Comparison of ENCODE assay signal across 16 cellular contexts in genomic region chr16:57555831-57556230, GRCh38. TPM values are rescaled to one million over a fixed set of nuclear protein-coding genes. Genes with fewer than 3 reads are reported as not detected.
DNase-seq lines count a peak whose midpoint lies in the region; ATAC-seq, FAIRE-seq and TF ChIP-seq lines count a peak whose summit lies in the region.
"Had no signal": no experiment of that assay in that cellular context is flagged by ENCODE, and none has a peak within 500 bp of the region (broad histone marks: within the 10 kb centered on the region; RNA-seq: fewer than 3 reads in every experiment).

No MANE protein-coding gene starts in this region.

- DNase-seq in activated CD8-positive, alpha-beta memory T cell treated with anti-CD3 and anti-CD28 coated beads for 24 hours = peak; percentile 47
- no peak for DNase-seq in activated CD8-positive, alpha-beta memory T cell treated with anti-CD3 and anti-CD28 coated beads, Interleukin-2, amount 10 ng/mL, durations not matched to agents 7 days and 5 days
- DNase-seq in GM12892 (ENCODE audit: insufficient read length) = no peak
- no peak for DNase-seq in activated naive CD8-positive, alpha-beta T cell treated with anti-CD3 and anti-CD28 coated beads, Interleukin-2, amount 50 U/mL, for 24 hours
- no peak for DNase-seq in small intestine
- DNase-seq in pons (ENCODE audit: low spot score) = no peak
- DNase-seq in GF-D8 (lab: John Stamatoyannopoulos, UW) = no peak
- no peak for DNase-seq in NCI-H2081 (lab: John Stamatoyannopoulos, UW)
- DNase-seq: C1 segment of cervical spinal cord, H9, MG63, NCI-H1417 treated with DMSO at 0.1 percent for 48 hours, NCI-H2029 treated with DMSO at 0.1 percent for 48 hours, NCI-H524 had no signal

- H3K4me3 ChIP-seq in small intestine (ENCODE audit: low read depth in 1 of 2, low read length in 2 of 2) = no peak overlapping the region
- H3K4me3 ChIP-seq: MG63 had no signal

- H3K36me3 Mint-ChIP-seq in activated CD8-positive, alpha-beta memory T cell treated with anti-CD3 and anti-CD28 coated beads, Interleukin-2, amount 10 ng/mL, durations not matched to agents 7 days and 5 days = peaks cover 84% of the 10 kb centered on the region
- peaks cover 13% of the 10 kb centered on the region for H3K36me3 Mint-ChIP-seq in activated naive CD8-positive, alpha-beta T cell treated with anti-CD3 and anti-CD28 coated beads, Interleukin-2, amount 50 U/mL, for 24 hours (ENCODE audit: low read depth)

- peaks cover 0 to 2% of the 10 kb centered on the region in 2 donors for H3K27me3 ChIP-seq in small intestine (ENCODE audit: control insufficient read depth in 2 of 2, insufficient read depth in 2 of 2, low read length in 2 of 2)

- H3K36me3 ChIP-seq in small intestine (ENCODE audit: control insufficient read depth in 2 of 2, insufficient read depth in 2 of 2, low read length in 2 of 2) = no peaks in the 10 kb centered on the region
- H3K36me3 ChIP-seq: MG63 had no signal

- ATAC-seq in activated CD8-positive, alpha-beta memory T cell treated with anti-CD3 and anti-CD28 coated beads, Interleukin-2, amount 10 ng/mL, durations not matched to agents 7 days and 5 days = no peak
- peak; percentile 69 for ATAC-seq in activated naive CD8-positive, alpha-beta T cell treated with anti-CD3 and anti-CD28 coated beads, Interleukin-2, amount 50 U/mL, for 24 hours

- no peaks in the 10 kb centered on the region for H3K27me3 Mint-ChIP-seq in activated CD8-positive, alpha-beta memory T cell treated with anti-CD3 and anti-CD28 coated beads, Interleukin-2, amount 10 ng/mL, durations not matched to agents 7 days and 5 days
- H3K27me3 Mint-ChIP-seq in activated naive CD8-positive, alpha-beta T cell treated with anti-CD3 and anti-CD28 coated beads, Interleukin-2, amount 50 U/mL, for 24 hours = no peaks in the 10 kb centered on the region

- no peak for TF ChIP-seq POLR2A in GM12892 (IDR thresholded peaks at IDR 0.05; ENCODE audit: low read depth, low read length)

- 83 to 96% (median 93%) methylated on average over 2 to 3 of the region's 3 CpGs for WGBS in small intestine, 3 donors

- H3K9me3 ChIP-seq in small intestine (ENCODE audit: control insufficient read depth, low read depth) = no peaks in the 10 kb centered on the region

- H3K27ac Mint-ChIP-seq in activated CD8-positive, alpha-beta memory T cell treated with anti-CD3 and anti-CD28 coated beads, Interleukin-2, amount 10 ng/mL, durations not matched to agents 7 days and 5 days = no peak overlapping the region
- H3K27ac Mint-ChIP-seq in activated naive CD8-positive, alpha-beta T cell treated with anti-CD3 and anti-CD28 coated beads, Interleukin-2, amount 50 U/mL, for 24 hours = no peak overlapping the region
- H3K27ac Mint-ChIP-seq: H9 had no signal

- H3K4me1 Mint-ChIP-seq in activated CD8-positive, alpha-beta memory T cell treated with anti-CD3 and anti-CD28 coated beads, Interleukin-2, amount 10 ng/mL, durations not matched to agents 7 days and 5 days = peaks cover 34% of the 10 kb centered on the region
- peaks cover 24% of the 10 kb centered on the region for H3K4me1 Mint-ChIP-seq in activated naive CD8-positive, alpha-beta T cell treated with anti-CD3 and anti-CD28 coated beads, Interleukin-2, amount 50 U/mL, for 24 hours
- H3K4me1 Mint-ChIP-seq: H9 had no signal

- H3K4me1 ChIP-seq in small intestine (ENCODE audit: control insufficient read depth in 2 of 2, insufficient read depth in 1 of 2, low read depth in 1 of 2, low read length in 1 of 2) = no peaks in the 10 kb centered on the region

- peaks cover 15% of the 10 kb centered on the region for H3K9me3 Mint-ChIP-seq in activated CD8-positive, alpha-beta memory T cell treated with anti-CD3 and anti-CD28 coated beads, Interleukin-2, amount 10 ng/mL, durations not matched to agents 7 days and 5 days (ENCODE audit: low read depth)
- H3K9me3 Mint-ChIP-seq in activated naive CD8-positive, alpha-beta T cell treated with anti-CD3 and anti-CD28 coated beads, Interleukin-2, amount 50 U/mL, for 24 hours = peaks cover 30% of the 10 kb centered on the region

- FAIRE-seq in GM12892 (lab: Jason Lieb, UNC) (peak; percentile 60), small intestine (lab: Jason Lieb, UNC) (peak; percentile 10)
- FAIRE-seq: RCC 7860 had no signal

- CTCF ChIA-PET in activated CD8-positive, alpha-beta memory T cell treated with anti-CD3 and anti-CD28 coated beads, Interleukin-2, amount 10 ng/mL, durations not matched to agents 7 days and 5 days (lab: Charles Lee) = interaction anchor here (1.2 kb wide), 1 partner anchor 9 kb away, joined by 3 read pairs; no protein-coding TSS in a partner anchor

- H3K27ac ChIP-seq in small intestine (ENCODE audit: low read depth in 1 of 2, low read length in 1 of 2) = no peak overlapping the region

- no peak overlapping the region for H3K4me3 Mint-ChIP-seq in activated CD8-positive, alpha-beta memory T cell treated with anti-CD3 and anti-CD28 coated beads, Interleukin-2, amount 10 ng/mL, durations not matched to agents 7 days and 5 days
- H3K4me3 Mint-ChIP-seq in activated naive CD8-positive, alpha-beta T cell treated with anti-CD3 and anti-CD28 coated beads, Interleukin-2, amount 50 U/mL, for 24 hours = no peak overlapping the region
- H3K4me3 Mint-ChIP-seq: H9 had no signal

RNA-seq across cellular contexts. Expression of gene ADGRG5, which starts 13.4 kb away (rescaled TPM):
- total RNA-seq in activated CD8-positive, alpha-beta memory T cell treated with anti-CD3 and anti-CD28 coated beads, Interleukin-2, amount 10 ng/mL, durations not matched to agents 7 days and 5 days = 10 to 100 TPM; 34.4 to 47.9 TPM
- polyA plus RNA-seq in GM12892 (2012; ENCODE audit: missing spikeins) = 21.1 TPM
- polyA plus RNA-seq in small intestine = 1 to 10 TPM; 2.4 to 3.9 (median 3.4) TPM
- total RNA-seq: A172 had no signal

RNA-seq across cellular contexts. Expression of gene CCDC102A, which starts 19.5 kb away (rescaled TPM):
- 10 to 100 TPM; 19.7 to 20.2 TPM for total RNA-seq in activated CD8-positive, alpha-beta memory T cell treated with anti-CD3 and anti-CD28 coated beads, Interleukin-2, amount 10 ng/mL, durations not matched to agents 7 days and 5 days
- polyA plus RNA-seq in GM12892 (2012; ENCODE audit: missing spikeins) = 2.6 TPM
- 1 to 10 TPM; 1.1 to 2.8 (median 1.6) TPM for polyA plus RNA-seq in small intestine
